Comparison of ENCODE assay signal across 15 cellular contexts in genomic region chr10:62040896-62041295, GRCh38.
DNase-seq lines count a peak whose midpoint lies in the region; ATAC-seq and TF ChIP-seq lines count a peak whose summit lies in the region.
"Had no signal": no experiment of that assay in that cellular context is flagged by ENCODE, and none has a peak within 500 bp of the region (broad histone marks: within the 10 kb centered on the region; RNA-seq: fewer than 3 reads in every experiment).

No MANE protein-coding gene starts in this region.

- in situ Hi-C loops in GM13976 (cut with MboI; ENCODE audit: low sequenced_read_pairs, unreplicated experiment) = loop anchor here (10.0 kb wide), 2 partner anchors 136 to 204 kb away; partner anchors contain the start of gene ARID5B

- peaks cover 90% of the 10 kb centered on the region for H3K4me1 Mint-ChIP-seq in activated naive CD4-positive, alpha-beta T cell treated with anti-CD3 and anti-CD28 coated beads for 36 hours (ENCODE audit: low read depth)
- H3K4me1 Mint-ChIP-seq in T-cell (peaks cover 86 to 91% (median 90%) of the 10 kb centered on the region in 3 donors), type B pancreatic cell (ENCODE audit: unreplicated experiment) (peaks cover 61% of the 10 kb centered on the region), Calu3 (ENCODE audit: low read depth, unreplicated experiment) (peaks cover 69% of the 10 kb centered on the region)
- H3K4me1 Mint-ChIP-seq in dendritic cell treated with granulocyte-macrophage colony-stimulating factor and Interleukin-4, amounts not matched to agents 40 ng/mL and 50 ng/mL, for 4 days (ENCODE audit: low read depth) = peaks cover 67% of the 10 kb centered on the region

- no peak for DNase-seq in activated naive CD4-positive, alpha-beta T cell treated with anti-CD3 and anti-CD28 coated beads for 36 hours
- no peak for DNase-seq in activated naive CD4-positive, alpha-beta T cell treated with Interleukin-2 at 50 U/mL for 16 hours
- DNase-seq in T-cell (no peak), type B pancreatic cell (ENCODE audit: extremely low spot score, unreplicated experiment) (no peak), Calu3 (no peak), GM13976 (ENCODE audit: low spot score) (no peak)
- DNase-seq: activated effector memory CD4-positive, alpha-beta T cell treated with Interleukin-2 at 50 U/mL for 16 hours; effector memory CD4-positive, alpha-beta T cell; GOT3; hypothalamus; mucosa of descending colon; NCI-H2081; RPMI8226 had no signal

- no peak for ATAC-seq in T-cell (replicated peaks in 1 of 4)
- ATAC-seq in GM18505 (IDR thresholded peaks at IDR 0.05; ENCODE audit: unreplicated experiment) = no peak
- ATAC-seq: mucosa of descending colon had no signal

- no peaks in the 10 kb centered on the region for H3K9me3 Mint-ChIP-seq in activated naive CD4-positive, alpha-beta T cell treated with anti-CD3 and anti-CD28 coated beads for 36 hours
- no peaks in the 10 kb centered on the region for H3K9me3 Mint-ChIP-seq in T-cell
- H3K9me3 Mint-ChIP-seq in dendritic cell treated with granulocyte-macrophage colony-stimulating factor and Interleukin-4, amounts not matched to agents 40 ng/mL and 50 ng/mL, for 4 days = no peaks in the 10 kb centered on the region
- H3K9me3 Mint-ChIP-seq in type B pancreatic cell = no peaks in the 10 kb centered on the region
- no peaks in the 10 kb centered on the region for H3K9me3 Mint-ChIP-seq in Calu3 (ENCODE audit: low read depth, unreplicated experiment)

- CTCF ChIA-PET in activated naive CD4-positive, alpha-beta T cell treated with anti-CD3 and anti-CD28 coated beads for 36 hours (lab: Charles Lee) = interaction anchor here (0.6 to 4.6 kb wide), 12 partner anchors 9 to 243 kb away, joined by 3 to 44 read pairs (median 6); no protein-coding TSS in a partner anchor
- CTCF ChIA-PET in T-cell (lab: Charles Lee) (interaction anchor here (0.6 to 11.2 kb wide), 12 partner anchors 9 to 225 kb away, joined by 3 to 200 read pairs (median 4); partner anchors contain the start of gene ARID5B (in 1 of the 2)), Calu3 (lab: Charles Lee) (interaction anchor here (0.6 to 5.1 kb wide), 3 partner anchors 144 to 552 kb away, joined by 3 to 71 read pairs (median 9); no protein-coding TSS in a partner anchor)

- H3K27ac Mint-ChIP-seq in activated naive CD4-positive, alpha-beta T cell treated with anti-CD3 and anti-CD28 coated beads for 36 hours = peak overlapping the region; percentile 100
- H3K27ac Mint-ChIP-seq in T-cell (peak overlapping the region; percentile 80 to 84), type B pancreatic cell (peak overlapping the region; percentile 73), Calu3 (ENCODE audit: unreplicated experiment) (no peak overlapping the region)
- peak overlapping the region; percentile 46 for H3K27ac Mint-ChIP-seq in dendritic cell treated with granulocyte-macrophage colony-stimulating factor and Interleukin-4, amounts not matched to agents 40 ng/mL and 50 ng/mL, for 4 days

- H3K27me3 Mint-ChIP-seq in activated naive CD4-positive, alpha-beta T cell treated with anti-CD3 and anti-CD28 coated beads for 36 hours (ENCODE audit: low read depth) = no peaks in the 10 kb centered on the region
- H3K27me3 Mint-ChIP-seq in T-cell (no peaks in the 10 kb centered on the region), type B pancreatic cell (no peaks in the 10 kb centered on the region), Calu3 (ENCODE audit: unreplicated experiment) (no peaks in the 10 kb centered on the region)
- H3K27me3 Mint-ChIP-seq in dendritic cell treated with granulocyte-macrophage colony-stimulating factor and Interleukin-4, amounts not matched to agents 40 ng/mL and 50 ng/mL, for 4 days = no peaks in the 10 kb centered on the region

- intact Hi-C loops in activated naive CD4-positive, alpha-beta T cell treated with anti-CD3 and anti-CD28 coated beads for 36 hours (cut with micrococcal nuclease) = loop anchor here (10.0 kb wide), 1 partner anchor 1094 kb away; the partner anchor contains the start of gene NRBF2
- intact Hi-C loops in dendritic cell treated with granulocyte-macrophage colony-stimulating factor and Interleukin-4, amounts not matched to agents 40 ng/mL and 50 ng/mL, for 4 days (cut with micrococcal nuclease) = no loop called here
- intact Hi-C loops in Calu3 (cut with micrococcal nuclease; ENCODE audit: unreplicated experiment) = no loop called here

- no peak for TF ChIP-seq CTCF in type B pancreatic cell (conservative IDR thresholded peaks at IDR 0.05)
- TF ChIP-seq CTCF in Calu3 (IDR thresholded peaks at IDR 0.05; ENCODE audit: unreplicated experiment) = no peak
- TF ChIP-seq CTCF in GM13976 (IDR thresholded peaks at IDR 0.05; ENCODE audit: borderline replicate concordance, control extremely low read depth, extremely low read depth, insufficient read depth, missing control alignments) = no peak

- H3K4me3 Mint-ChIP-seq in activated naive CD4-positive, alpha-beta T cell treated with anti-CD3 and anti-CD28 coated beads for 36 hours = no peak overlapping the region
- H3K4me3 Mint-ChIP-seq in T-cell (peak overlapping the region in 2 of 3 donors; percentile 27 to 31), type B pancreatic cell (peak overlapping the region; percentile 72), Calu3 (ENCODE audit: low read depth, unreplicated experiment) (no peak overlapping the region)
- H3K4me3 Mint-ChIP-seq in dendritic cell treated with granulocyte-macrophage colony-stimulating factor and Interleukin-4, amounts not matched to agents 40 ng/mL and 50 ng/mL, for 4 days = no peak overlapping the region

- BruUV-seq in Calu3 (replicated peaks; lab: Mats Ljungman, UMichigan) = no TSS peak

- POLR2A ChIA-PET in T-cell (lab: Charles Lee) = interaction anchor here (0.6 to 4.0 kb wide), 4 partner anchors 9 to 42 kb away, joined by 3 to 25 read pairs (median 8); no protein-coding TSS in a partner anchor

- H3K36me3 Mint-ChIP-seq in activated naive CD4-positive, alpha-beta T cell treated with anti-CD3 and anti-CD28 coated beads for 36 hours (ENCODE audit: low read depth) = peaks cover 62% of the 10 kb centered on the region
- H3K36me3 Mint-ChIP-seq in T-cell (peaks cover 14% of the 10 kb centered on the region), type B pancreatic cell (peaks cover 7% of the 10 kb centered on the region), Calu3 (ENCODE audit: insufficient read depth, unreplicated experiment) (no peaks in the 10 kb centered on the region)
- peaks cover 13% of the 10 kb centered on the region for H3K36me3 Mint-ChIP-seq in dendritic cell treated with granulocyte-macrophage colony-stimulating factor and Interleukin-4, amounts not matched to agents 40 ng/mL and 50 ng/mL, for 4 days (ENCODE audit: low read depth)

- TF ChIP-seq POLR2A in GM18505 (IDR thresholded peaks at IDR 0.05; ENCODE audit: borderline replicate concordance, extremely low read depth, insufficient read depth, insufficient read length) = no peak

Comparison
In these comparisons a context has a peak if more than half of its experiments do, and no peak if none do; other contexts are left out.
1. H3K4me3 Mint-ChIP-seq: peak in T-cell (2 of 3) and type B pancreatic cell (single experiment); none in activated naive CD4-positive, alpha-beta T cell treated with anti-CD3 and anti-CD28 coated beads for 36 hours (single experiment), dendritic cell treated with granulocyte-macrophage colony-stimulating factor and Interleukin-4, amounts not matched to agents 40 ng/mL and 50 ng/mL, for 4 days (single experiment) and Calu3 (single experiment).